Comparison of ENCODE assay signal across 1 cellular context in the genomic region with DNA sequence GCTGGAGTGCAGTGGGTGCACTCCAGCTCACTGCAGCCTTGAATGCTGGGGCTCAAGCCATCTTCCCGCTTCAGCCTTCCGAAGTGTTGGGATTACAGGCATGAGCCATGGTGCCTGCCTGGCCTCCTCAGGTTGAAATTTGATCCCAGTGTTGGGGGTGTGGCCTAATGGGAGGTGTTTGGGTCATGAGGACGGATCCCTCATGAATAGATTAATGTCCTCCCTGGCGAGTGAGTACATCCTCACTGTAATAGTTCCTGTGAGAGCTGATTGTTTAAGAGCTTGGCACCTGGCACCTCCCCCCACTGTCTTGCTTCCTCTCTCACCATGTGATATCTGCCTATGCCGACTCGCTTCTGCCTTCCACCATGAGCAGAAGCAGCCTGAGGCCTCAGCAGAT.
TF ChIP-seq lines count a peak whose summit lies in the region.

No MANE protein-coding gene starts in this region.

TF ChIP-seq in HCT116, 20 proteins besides CTCF, POLR2A, EP300 and RAD21 (continued from another document):
- TF ChIP-seq, protein P1, sequence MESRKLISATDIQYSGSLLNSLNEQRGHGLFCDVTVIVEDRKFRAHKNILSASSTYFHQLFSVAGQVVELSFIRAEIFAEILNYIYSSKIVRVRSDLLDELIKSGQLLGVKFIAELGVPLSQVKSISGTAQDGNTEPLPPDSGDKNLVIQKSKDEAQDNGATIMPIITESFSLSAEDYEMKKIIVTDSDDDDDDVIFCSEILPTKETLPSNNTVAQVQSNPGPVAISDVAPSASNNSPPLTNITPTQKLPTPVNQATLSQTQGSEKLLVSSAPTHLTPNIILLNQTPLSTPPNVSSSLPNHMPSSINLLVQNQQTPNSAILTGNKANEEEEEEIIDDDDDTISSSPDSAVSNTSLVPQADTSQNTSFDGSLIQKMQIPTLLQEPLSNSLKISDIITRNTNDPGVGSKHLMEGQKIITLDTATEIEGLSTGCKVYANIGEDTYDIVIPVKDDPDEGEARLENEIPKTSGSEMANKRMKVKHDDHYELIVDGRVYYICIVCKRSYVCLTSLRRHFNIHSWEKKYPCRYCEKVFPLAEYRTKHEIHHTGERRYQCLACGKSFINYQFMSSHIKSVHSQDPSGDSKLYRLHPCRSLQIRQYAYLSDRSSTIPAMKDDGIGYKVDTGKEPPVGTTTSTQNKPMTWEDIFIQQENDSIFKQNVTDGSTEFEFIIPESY (IDR thresholded peaks at IDR 0.05; ENCODE audit: extremely low read depth, insufficient replicate concordance, low read length): no peak
- TF ChIP-seq, protein P2, sequence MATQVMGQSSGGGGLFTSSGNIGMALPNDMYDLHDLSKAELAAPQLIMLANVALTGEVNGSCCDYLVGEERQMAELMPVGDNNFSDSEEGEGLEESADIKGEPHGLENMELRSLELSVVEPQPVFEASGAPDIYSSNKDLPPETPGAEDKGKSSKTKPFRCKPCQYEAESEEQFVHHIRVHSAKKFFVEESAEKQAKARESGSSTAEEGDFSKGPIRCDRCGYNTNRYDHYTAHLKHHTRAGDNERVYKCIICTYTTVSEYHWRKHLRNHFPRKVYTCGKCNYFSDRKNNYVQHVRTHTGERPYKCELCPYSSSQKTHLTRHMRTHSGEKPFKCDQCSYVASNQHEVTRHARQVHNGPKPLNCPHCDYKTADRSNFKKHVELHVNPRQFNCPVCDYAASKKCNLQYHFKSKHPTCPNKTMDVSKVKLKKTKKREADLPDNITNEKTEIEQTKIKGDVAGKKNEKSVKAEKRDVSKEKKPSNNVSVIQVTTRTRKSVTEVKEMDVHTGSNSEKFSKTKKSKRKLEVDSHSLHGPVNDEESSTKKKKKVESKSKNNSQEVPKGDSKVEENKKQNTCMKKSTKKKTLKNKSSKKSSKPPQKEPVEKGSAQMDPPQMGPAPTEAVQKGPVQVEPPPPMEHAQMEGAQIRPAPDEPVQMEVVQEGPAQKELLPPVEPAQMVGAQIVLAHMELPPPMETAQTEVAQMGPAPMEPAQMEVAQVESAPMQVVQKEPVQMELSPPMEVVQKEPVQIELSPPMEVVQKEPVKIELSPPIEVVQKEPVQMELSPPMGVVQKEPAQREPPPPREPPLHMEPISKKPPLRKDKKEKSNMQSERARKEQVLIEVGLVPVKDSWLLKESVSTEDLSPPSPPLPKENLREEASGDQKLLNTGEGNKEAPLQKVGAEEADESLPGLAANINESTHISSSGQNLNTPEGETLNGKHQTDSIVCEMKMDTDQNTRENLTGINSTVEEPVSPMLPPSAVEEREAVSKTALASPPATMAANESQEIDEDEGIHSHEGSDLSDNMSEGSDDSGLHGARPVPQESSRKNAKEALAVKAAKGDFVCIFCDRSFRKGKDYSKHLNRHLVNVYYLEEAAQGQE (IDR thresholded peaks at IDR 0.05; ENCODE audit: low read depth): no peak
